1 cellular context compared by ENCODE assay signal in genomic region chr1:245683377-245683716, GRCh38.
TF ChIP-seq lines count a peak whose summit lies in the region.

No MANE protein-coding gene starts in this region.

TF ChIP-seq in SK-N-SH treated with all-trans-retinoic acid at 6 μM for 48 hours, 23 proteins besides CTCF, POLR2A, EP300 and RAD21 (continued from another document):
- TF ChIP-seq, protein P1, sequence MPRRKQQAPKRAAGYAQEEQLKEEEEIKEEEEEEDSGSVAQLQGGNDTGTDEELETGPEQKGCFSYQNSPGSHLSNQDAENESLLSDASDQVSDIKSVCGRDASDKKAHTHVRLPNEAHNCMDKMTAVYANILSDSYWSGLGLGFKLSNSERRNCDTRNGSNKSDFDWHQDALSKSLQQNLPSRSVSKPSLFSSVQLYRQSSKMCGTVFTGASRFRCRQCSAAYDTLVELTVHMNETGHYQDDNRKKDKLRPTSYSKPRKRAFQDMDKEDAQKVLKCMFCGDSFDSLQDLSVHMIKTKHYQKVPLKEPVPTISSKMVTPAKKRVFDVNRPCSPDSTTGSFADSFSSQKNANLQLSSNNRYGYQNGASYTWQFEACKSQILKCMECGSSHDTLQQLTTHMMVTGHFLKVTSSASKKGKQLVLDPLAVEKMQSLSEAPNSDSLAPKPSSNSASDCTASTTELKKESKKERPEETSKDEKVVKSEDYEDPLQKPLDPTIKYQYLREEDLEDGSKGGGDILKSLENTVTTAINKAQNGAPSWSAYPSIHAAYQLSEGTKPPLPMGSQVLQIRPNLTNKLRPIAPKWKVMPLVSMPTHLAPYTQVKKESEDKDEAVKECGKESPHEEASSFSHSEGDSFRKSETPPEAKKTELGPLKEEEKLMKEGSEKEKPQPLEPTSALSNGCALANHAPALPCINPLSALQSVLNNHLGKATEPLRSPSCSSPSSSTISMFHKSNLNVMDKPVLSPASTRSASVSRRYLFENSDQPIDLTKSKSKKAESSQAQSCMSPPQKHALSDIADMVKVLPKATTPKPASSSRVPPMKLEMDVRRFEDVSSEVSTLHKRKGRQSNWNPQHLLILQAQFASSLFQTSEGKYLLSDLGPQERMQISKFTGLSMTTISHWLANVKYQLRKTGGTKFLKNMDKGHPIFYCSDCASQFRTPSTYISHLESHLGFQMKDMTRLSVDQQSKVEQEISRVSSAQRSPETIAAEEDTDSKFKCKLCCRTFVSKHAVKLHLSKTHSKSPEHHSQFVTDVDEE (CRISPR knock-in tag; IDR thresholded peaks at IDR 0.05) = no peak
- TF ChIP-seq ARNTL (CRISPR knock-in tag; IDR thresholded peaks at IDR 0.05; ENCODE audit: borderline replicate concordance, low read depth) (no peak), ZFP30 (CRISPR knock-in tag; IDR thresholded peaks at IDR 0.05) (no peak), TCF4 (CRISPR knock-in tag; IDR thresholded peaks at IDR 0.05; ENCODE audit: borderline replicate concordance) (no peak), TOX (CRISPR knock-in tag; IDR thresholded peaks at IDR 0.05; ENCODE audit: borderline replicate concordance) (no peak), OSR1 (CRISPR knock-in tag; IDR thresholded peaks at IDR 0.05) (no peak), CSDC2 (CRISPR knock-in tag; IDR thresholded peaks at IDR 0.05) (no peak)
- TF ChIP-seq, protein P2, sequence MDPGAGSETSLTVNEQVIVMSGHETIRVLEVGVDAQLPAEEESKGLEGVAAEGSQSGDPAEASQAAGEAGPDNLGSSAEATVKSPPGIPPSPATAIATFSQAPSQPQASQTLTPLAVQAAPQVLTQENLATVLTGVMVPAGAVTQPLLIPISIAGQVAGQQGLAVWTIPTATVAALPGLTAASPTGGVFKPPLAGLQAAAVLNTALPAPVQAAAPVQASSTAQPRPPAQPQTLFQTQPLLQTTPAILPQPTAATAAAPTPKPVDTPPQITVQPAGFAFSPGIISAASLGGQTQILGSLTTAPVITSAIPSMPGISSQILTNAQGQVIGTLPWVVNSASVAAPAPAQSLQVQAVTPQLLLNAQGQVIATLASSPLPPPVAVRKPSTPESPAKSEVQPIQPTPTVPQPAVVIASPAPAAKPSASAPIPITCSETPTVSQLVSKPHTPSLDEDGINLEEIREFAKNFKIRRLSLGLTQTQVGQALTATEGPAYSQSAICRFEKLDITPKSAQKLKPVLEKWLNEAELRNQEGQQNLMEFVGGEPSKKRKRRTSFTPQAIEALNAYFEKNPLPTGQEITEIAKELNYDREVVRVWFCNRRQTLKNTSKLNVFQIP (CRISPR knock-in tag; IDR thresholded peaks at IDR 0.05; ENCODE audit: borderline replicate concordance, low read depth) = no peak
- TF ChIP-seq, protein P3, sequence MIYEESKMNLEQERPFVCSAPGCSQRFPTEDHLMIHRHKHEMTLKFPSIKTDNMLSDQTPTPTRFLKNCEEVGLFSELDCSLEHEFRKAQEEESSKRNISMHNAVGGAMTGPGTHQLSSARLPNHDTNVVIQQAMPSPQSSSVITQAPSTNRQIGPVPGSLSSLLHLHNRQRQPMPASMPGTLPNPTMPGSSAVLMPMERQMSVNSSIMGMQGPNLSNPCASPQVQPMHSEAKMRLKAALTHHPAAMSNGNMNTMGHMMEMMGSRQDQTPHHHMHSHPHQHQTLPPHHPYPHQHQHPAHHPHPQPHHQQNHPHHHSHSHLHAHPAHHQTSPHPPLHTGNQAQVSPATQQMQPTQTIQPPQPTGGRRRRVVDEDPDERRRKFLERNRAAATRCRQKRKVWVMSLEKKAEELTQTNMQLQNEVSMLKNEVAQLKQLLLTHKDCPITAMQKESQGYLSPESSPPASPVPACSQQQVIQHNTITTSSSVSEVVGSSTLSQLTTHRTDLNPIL (CRISPR knock-in tag; IDR thresholded peaks at IDR 0.05; ENCODE audit: low read depth) = no peak
